In the genomic region with DNA sequence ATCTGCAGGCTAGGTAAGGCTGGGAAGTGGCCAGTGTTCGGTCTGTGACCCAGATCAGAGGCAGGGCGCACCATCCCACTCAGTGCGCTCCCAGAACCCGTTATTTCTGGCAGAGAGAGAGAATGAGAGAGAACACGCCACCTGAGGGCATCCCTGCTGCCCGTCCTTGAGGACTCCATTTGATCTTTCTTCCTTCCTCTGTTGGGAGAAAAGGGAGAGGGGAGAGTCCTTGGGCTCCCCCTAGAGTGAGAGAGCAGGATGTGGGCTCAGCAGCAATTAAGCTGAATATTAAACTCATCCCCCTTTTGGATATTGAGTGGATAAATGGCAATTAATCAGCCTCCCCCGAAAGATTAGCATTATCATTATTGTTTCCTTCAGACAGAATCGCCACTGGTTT, we compare ENCODE assay signal across 9 cellular contexts.
DNase-seq lines count a peak whose midpoint lies in the region; ATAC-seq and TF ChIP-seq lines count a peak whose summit lies in the region.
"Had no signal": no experiment of that assay in that cellular context is flagged by ENCODE, and none has a peak within 500 bp of the region (broad histone marks: within the 10 kb centered on the region; RNA-seq: fewer than 3 reads in every experiment).

No MANE protein-coding gene starts in this region.

- CTCF ChIA-PET in IMR-90 (lab: Yijun Ruan, JAX) = interaction anchor here (0.6 to 1.5 kb wide), 3 partner anchors 9 to 395 kb away, joined by 3 to 4 read pairs (median 3); no protein-coding TSS in a partner anchor

- no peaks in the 10 kb centered on the region for H3K27me3 Mint-ChIP-seq in naive thymus-derived CD8-positive, alpha-beta T cell
- no peaks in the 10 kb centered on the region for H3K27me3 Mint-ChIP-seq in stimulated activated naive B cell treated with anti-CD40 and anti-IgM and Interleukin-4, amounts not matched to agents 10 μg/mL and 1 μg/mL and 100 μg/mL, for 72 hours

- H3K18ac ChIP-seq in IMR-90 (ENCODE audit: low read depth, low read length) = no peak overlapping the region

- no CpG with 5 or more reads among the region's 8 CpGs for WGBS in IMR-90 (ENCODE audit: extremely low coverage in 2 of 2, insufficient read length in 1 of 2), 2 experiments
- 93% methylated on average over 8 of the region's 8 CpGs for WGBS in liver

- H4K5ac ChIP-seq in IMR-90 (ENCODE audit: low read depth, low read length) = no peak overlapping the region

- H3K4me1 Mint-ChIP-seq in naive thymus-derived CD8-positive, alpha-beta T cell = peaks cover 0 to 1% (median under 1%) of the 10 kb centered on the region in 4 donors
- H3K4me1 Mint-ChIP-seq in stimulated activated naive B cell treated with anti-CD40 and anti-IgM and Interleukin-4, amounts not matched to agents 10 μg/mL and 1 μg/mL and 100 μg/mL, for 72 hours = no peaks in the 10 kb centered on the region
- H3K4me1 Mint-ChIP-seq: nephron had no signal

- no peak overlapping the region for H2AK9ac ChIP-seq in IMR-90 (replicated peaks; ENCODE audit: low read depth, low read length, poor library complexity)

- H3K36me3 ChIP-seq in IMR-90 (ENCODE audit: control insufficient read depth, insufficient read depth, low read length) (peaks cover 8% of the 10 kb centered on the region), WERI-Rb-1 (no peaks in the 10 kb centered on the region), liver (ENCODE audit: control insufficient read depth in 4 of 4, insufficient read depth in 3 of 4, low read depth in 1 of 4, low read length in 3 of 4) (peaks cover 0 to 11% (median 7%) of the 10 kb centered on the region in 4 donors)

- no peak overlapping the region for H3K4me3 Mint-ChIP-seq in naive thymus-derived CD8-positive, alpha-beta T cell
- H3K4me3 Mint-ChIP-seq in stimulated activated naive B cell treated with anti-CD40 and anti-IgM and Interleukin-4, amounts not matched to agents 10 μg/mL and 1 μg/mL and 100 μg/mL, for 72 hours = no peak overlapping the region
- H3K4me3 Mint-ChIP-seq: nephron had no signal

- DNase-seq in EH (ENCODE audit: low read depth) (peak; percentile 27), IMR-90 (peak; percentile 4), WERI-Rb-1 (peak; percentile 19), germinal center (ENCODE audit: low spot score) (no peak)
- no peak for DNase-seq in naive thymus-derived CD8-positive, alpha-beta T cell
- no peak for DNase-seq in stimulated activated naive B cell treated with anti-CD40 and anti-IgM and Interleukin-4, amounts not matched to agents 10 μg/mL and 1 μg/mL and 100 μg/mL, for 72 hours

- no peak overlapping the region for H3K4me2 ChIP-seq in IMR-90 (ENCODE audit: low read depth, low read length)

- H4K20me1 ChIP-seq in IMR-90 (ENCODE audit: insufficient read depth, low read length) = no peaks in the 10 kb centered on the region

- TF ChIP-seq CTCF in IMR-90 (conservative IDR thresholded peaks at IDR 0.05; ENCODE audit: low read depth, low read length) (peak; percentile 43), WERI-Rb-1 (IDR thresholded peaks at IDR 0.05; ENCODE audit: low read depth, low read length) (peak; percentile 65), liver (IDR thresholded peaks at IDR 0.05; ENCODE audit: low read depth, low read length, missing input control) (peak; percentile 10)

- ATAC-seq in IMR-90 (ENCODE audit: low read depth) (peak; percentile 63), HG03565 (IDR thresholded peaks at IDR 0.05; ENCODE audit: unreplicated experiment) (no peak)
- ATAC-seq in naive thymus-derived CD8-positive, alpha-beta T cell = no peak
- no peak for ATAC-seq in stimulated activated naive B cell treated with anti-CD40 and anti-IgM and Interleukin-4, amounts not matched to agents 10 μg/mL and 1 μg/mL and 100 μg/mL, for 72 hours (replicated peaks)

- no peak overlapping the region for H2AK5ac ChIP-seq in IMR-90 (ENCODE audit: low read depth, low read length)

- TF ChIP-seq RAD21 in IMR-90 (IDR thresholded peaks at IDR 0.05; ENCODE audit: low read length) (peak; percentile 28; the same call in 1 of the 2 replicates), liver (IDR thresholded peaks at IDR 0.05) (peak in 1 of 2 donors; percentile 53)

- H2BK20ac ChIP-seq in IMR-90 (ENCODE audit: low read depth, low read length) = no peak overlapping the region

- H3K4ac ChIP-seq in IMR-90 (ENCODE audit: low read depth, low read length) = no peak overlapping the region

- no peak overlapping the region for H3K14ac ChIP-seq in IMR-90 (replicated peaks; ENCODE audit: low read depth, low read length)

- no peak overlapping the region for H2BK5ac ChIP-seq in IMR-90 (ENCODE audit: low read depth, low read length, poor library complexity, severe bottlenecking)

- H3K9me3 ChIP-seq in IMR-90 (ENCODE audit: control insufficient read depth, insufficient read depth, low read length) (no peaks in the 10 kb centered on the region), WERI-Rb-1 (ENCODE audit: severe bottlenecking) (no peaks in the 10 kb centered on the region), liver (ENCODE audit: control insufficient read depth in 4 of 4, low read length in 3 of 4) (no peaks in the 10 kb centered on the region)

- H3K9ac ChIP-seq in IMR-90 (ENCODE audit: low read depth, low read length) (no peak overlapping the region), liver (ENCODE audit: low read depth in 1 of 2, low read length in 2 of 2) (no peak overlapping the region)

- dilution Hi-C loops in IMR-90 (cut with HindIII; ENCODE audit: low sequenced_read_pairs, unreplicated experiment) = no loop called here

- H3K27ac ChIP-seq in IMR-90 (ENCODE audit: insufficient read depth, low read length) = no peak overlapping the region
- H3K27ac ChIP-seq in WERI-Rb-1 = no peak overlapping the region
- H3K27ac ChIP-seq in liver (ENCODE audit: low read depth in 1 of 2, low read length in 2 of 2) = no peak overlapping the region

- in situ Hi-C loops in IMR-90 (cut with MboI; ENCODE audit: low sequenced_read_pairs) = loop anchor here (10.0 kb wide), 2 partner anchors 329 to 589 kb away; no protein-coding TSS in a partner anchor

- no peaks in the 10 kb centered on the region; a peak in 1 of 4 replicates for H3K79me1 ChIP-seq in IMR-90 (ENCODE audit: low read depth in 1 of 2, low read length in 2 of 2)

- BruUV-seq in IMR-90 (replicated peaks; lab: Mats Ljungman, UMichigan) = no TSS peak

- POLR2A ChIA-PET in IMR-90 (lab: Charles Lee; ENCODE audit: unreplicated experiment) = no interaction called here
- POLR2A ChIA-PET in naive thymus-derived CD8-positive, alpha-beta T cell (lab: Charles Lee) = no interaction called here

- H4K91ac ChIP-seq in IMR-90 (ENCODE audit: insufficient read depth, low read depth, low read length) = no peak overlapping the region

- no peak overlapping the region for H2BK15ac ChIP-seq in IMR-90 (ENCODE audit: low read depth, low read length)

- intact Hi-C loops in IMR-90 (cut with micrococcal nuclease) = no loop called here

- H2BK120ac ChIP-seq in IMR-90 (ENCODE audit: low read depth, low read length) = no peak overlapping the region

- H2AFZ ChIP-seq in IMR-90 (replicated peaks; ENCODE audit: low read length, poor library complexity) = no peak overlapping the region

- peaks cover 7 to 19% (median 15%) of the 10 kb centered on the region in 3 donors for H3K36me3 Mint-ChIP-seq in naive thymus-derived CD8-positive, alpha-beta T cell
- peaks cover 14 to 16% of the 10 kb centered on the region in 2 donors for H3K36me3 Mint-ChIP-seq in stimulated activated naive B cell treated with anti-CD40 and anti-IgM and Interleukin-4, amounts not matched to agents 10 μg/mL and 1 μg/mL and 100 μg/mL, for 72 hours

- TF ChIP-seq POLR2A in IMR-90 (IDR thresholded peaks at IDR 0.05; ENCODE audit: low read depth, low read length) = no peak

- H3K27me3 ChIP-seq in IMR-90 (ENCODE audit: control insufficient read depth, insufficient read depth, low read length) (no peaks in the 10 kb centered on the region), WERI-Rb-1 (ENCODE audit: insufficient read depth, low read depth, severe bottlenecking) (no peaks in the 10 kb centered on the region), liver (ENCODE audit: control insufficient read depth in 4 of 4, insufficient read depth in 4 of 4, low read length in 3 of 4) (no peaks in the 10 kb centered on the region)

- no peak overlapping the region for H3K56ac ChIP-seq in IMR-90 (ENCODE audit: extremely low read depth, insufficient read depth, low read length)

- H3K9me1 ChIP-seq in IMR-90 (ENCODE audit: insufficient read depth, low read length) = no peaks in the 10 kb centered on the region; the same call in 1 of the 2 replicates

- H3K4me3 ChIP-seq in IMR-90 (ENCODE audit: insufficient read depth, low read depth, low read length) = no peak overlapping the region
- H3K4me3 ChIP-seq in WERI-Rb-1 (ENCODE audit: low read depth, low read length) = no peak overlapping the region
- H3K4me3 ChIP-seq in liver (ENCODE audit: low read depth in 1 of 3, low read length in 3 of 3) = no peak overlapping the region

- no peak overlapping the region for H3K27ac Mint-ChIP-seq in naive thymus-derived CD8-positive, alpha-beta T cell
- H3K27ac Mint-ChIP-seq in stimulated activated naive B cell treated with anti-CD40 and anti-IgM and Interleukin-4, amounts not matched to agents 10 μg/mL and 1 μg/mL and 100 μg/mL, for 72 hours = no peak overlapping the region
- H3K27ac Mint-ChIP-seq: nephron had no signal

- H3K4me1 ChIP-seq in IMR-90 (ENCODE audit: control insufficient read depth, insufficient read depth, low read length) (no peaks in the 10 kb centered on the region), liver (ENCODE audit: control insufficient read depth in 4 of 4, insufficient read depth in 4 of 4, low read length in 3 of 4) (no peaks in the 10 kb centered on the region)

- H4K8ac ChIP-seq in IMR-90 (ENCODE audit: low read depth in 2 of 2, low read length in 2 of 2) = no peak overlapping the region

- no peak overlapping the region for H3K23ac ChIP-seq in IMR-90 (ENCODE audit: low read depth, low read length)

- no peaks in the 10 kb centered on the region for H3K9me3 Mint-ChIP-seq in naive thymus-derived CD8-positive, alpha-beta T cell
- no peaks in the 10 kb centered on the region for H3K9me3 Mint-ChIP-seq in stimulated activated naive B cell treated with anti-CD40 and anti-IgM and Interleukin-4, amounts not matched to agents 10 μg/mL and 1 μg/mL and 100 μg/mL, for 72 hours
- H3K9me3 Mint-ChIP-seq: nephron had no signal

TF ChIP-seq in IMR-90, 13 proteins besides CTCF, POLR2A, EP300 and RAD21 (continues in another document):
- TF ChIP-seq MXI1 (IDR thresholded peaks at IDR 0.05; ENCODE audit: borderline replicate concordance, low read depth, low read length) = no peak

Comparison
In these comparisons a context has a peak if more than half of its experiments do, and no peak if none do; other contexts are left out.
1. DNase-seq: peak in EH (single experiment), IMR-90 (single experiment) and WERI-Rb-1 (single experiment); none in naive thymus-derived CD8-positive, alpha-beta T cell (0 of 10), germinal center (single experiment) and stimulated activated naive B cell treated with anti-CD40 and anti-IgM and Interleukin-4, amounts not matched to agents 10 μg/mL and 1 μg/mL and 100 μg/mL, for 72 hours (single experiment).
2. CTCF ChIP-seq: peak in every context shown above with its lines; median percentile 65 in WERI-Rb-1; 43 in IMR-90; 10 in liver.